ENCODE assay signal across 23 cellular contexts in the genomic region with DNA sequence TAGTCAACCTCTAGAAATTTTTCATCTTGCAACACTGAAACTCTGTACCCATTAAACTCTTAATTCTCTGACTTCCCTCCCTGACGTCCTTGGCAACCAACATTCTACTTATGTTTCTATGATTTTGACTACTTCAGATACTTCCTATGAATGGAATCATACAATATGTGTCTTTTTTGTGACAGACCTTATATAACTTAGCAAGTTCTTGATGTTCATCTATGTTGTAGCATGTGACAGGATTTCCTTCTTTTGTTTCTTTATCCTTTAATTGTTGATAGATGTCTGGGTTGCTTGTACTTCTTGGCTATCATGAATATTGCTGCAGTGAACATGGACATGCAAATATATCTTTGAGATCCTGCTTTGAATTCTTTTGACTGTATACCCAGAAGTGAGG.
"Had no signal": no experiment of that assay in that cellular context is flagged by ENCODE, and none has a peak within 500 bp of the region (broad histone marks: within the 10 kb centered on the region; RNA-seq: fewer than 3 reads in every experiment).

No MANE protein-coding gene starts in this region.

- H3K36me3 ChIP-seq: pancreas, right lobe of liver, transverse colon, upper lobe of right lung, uterus had no signal

- H3K36me3 Mint-ChIP-seq: natural killer cell treated with Interleukin-12 subunit alpha and Interleukin-12 subunit beta and Interleukin-15 and Interleukin-18, amount 100 ng/mL, for 72 hours had no signal

- H3K4me1 Mint-ChIP-seq: endodermal cell had no signal

- H3K4me3 Mint-ChIP-seq: endodermal cell; memory B cell; natural killer cell treated with Interleukin-12 subunit alpha and Interleukin-12 subunit beta and Interleukin-15 and Interleukin-18, amount 100 ng/mL, for 72 hours; neural crest cell; stimulated activated naive CD8-positive, alpha-beta T cell treated with anti-CD3 and anti-CD28 coated beads, Interleukin-15, amount 100 ng/mL, for 72 hours had no signal

- H3K4me3 ChIP-seq: esophagus squamous epithelium, lower lobe of right lung, pancreas, right lobe of liver, suprapubic skin, transverse colon, upper lobe of right lung, uterus had no signal

- H3K27ac ChIP-seq: esophagus squamous epithelium, lower lobe of right lung, neutrophil, pancreas, right lobe of liver, suprapubic skin, transverse colon, upper lobe of right lung, uterus had no signal

- FAIRE-seq: keratinocyte had no signal

- H3K27ac Mint-ChIP-seq: endodermal cell; memory B cell; natural killer cell treated with Interleukin-12 subunit alpha and Interleukin-12 subunit beta and Interleukin-15 and Interleukin-18, amount 100 ng/mL, for 72 hours; stimulated activated naive CD8-positive, alpha-beta T cell treated with anti-CD3 and anti-CD28 coated beads, Interleukin-15, amount 100 ng/mL, for 72 hours had no signal

- H3K9me3 Mint-ChIP-seq: endodermal cell; memory B cell; natural killer cell treated with Interleukin-12 subunit alpha and Interleukin-12 subunit beta and Interleukin-15 and Interleukin-18, amount 100 ng/mL, for 72 hours; neural crest cell; stimulated activated naive CD8-positive, alpha-beta T cell treated with anti-CD3 and anti-CD28 coated beads, Interleukin-15, amount 100 ng/mL, for 72 hours had no signal

- H3K27me3 ChIP-seq: esophagus squamous epithelium, neutrophil, pancreas, right lobe of liver, suprapubic skin, transverse colon, upper lobe of right lung, uterus had no signal

- ATAC-seq: left ventricle myocardium superior; lower lobe of right lung; natural killer cell treated with Interleukin-12 subunit alpha and Interleukin-12 subunit beta and Interleukin-15 and Interleukin-18, amount 100 ng/mL, for 72 hours; pancreas; right lobe of liver; stimulated activated naive CD8-positive, alpha-beta T cell treated with anti-CD3 and anti-CD28 coated beads, Interleukin-15, amount 100 ng/mL, for 72 hours; upper lobe of right lung had no signal

- H3K9me3 ChIP-seq: esophagus squamous epithelium, lower lobe of right lung, neutrophil, pancreas, right lobe of liver, suprapubic skin, transverse colon, upper lobe of right lung, uterus had no signal

- DNase-seq: cortex of kidney; effector CD8-positive, alpha-beta T cell; endodermal cell; erythroblast; esophagus squamous epithelium; left ventricle myocardium superior; lower lobe of right lung; pancreas; right lobe of liver; small intestine; stimulated activated CD4-positive, alpha-beta T cell treated with anti-CD3 and anti-CD28 coated beads, Interleukin-15, amount 100 ng/mL, for 24 hours; stimulated activated CD4-positive, alpha-beta T cell treated with anti-CD3 and anti-CD28 coated beads, Interleukin-2, amount 100 ng/mL, for 48 hours; stimulated activated CD8-positive, alpha-beta memory T cell treated with anti-CD3 and anti-CD28 coated beads, Interleukin-4, amount 100 ng/mL, for 48 hours; stimulated activated naive CD8-positive, alpha-beta T cell treated with anti-CD3 and anti-CD28 coated beads, Interleukin-15, amount 100 ng/mL, for 72 hours; transverse colon; upper lobe of right lung; uterus had no signal

- H3K27me3 Mint-ChIP-seq: memory B cell; natural killer cell treated with Interleukin-12 subunit alpha and Interleukin-12 subunit beta and Interleukin-15 and Interleukin-18, amount 100 ng/mL, for 72 hours; stimulated activated naive CD8-positive, alpha-beta T cell treated with anti-CD3 and anti-CD28 coated beads, Interleukin-15, amount 100 ng/mL, for 72 hours had no signal

- H3K4me1 ChIP-seq: esophagus squamous epithelium, lower lobe of right lung, pancreas, right lobe of liver, suprapubic skin, transverse colon, upper lobe of right lung, uterus had no signal
